ENCODE assay signal across 18 cellular contexts in the genomic region with DNA sequence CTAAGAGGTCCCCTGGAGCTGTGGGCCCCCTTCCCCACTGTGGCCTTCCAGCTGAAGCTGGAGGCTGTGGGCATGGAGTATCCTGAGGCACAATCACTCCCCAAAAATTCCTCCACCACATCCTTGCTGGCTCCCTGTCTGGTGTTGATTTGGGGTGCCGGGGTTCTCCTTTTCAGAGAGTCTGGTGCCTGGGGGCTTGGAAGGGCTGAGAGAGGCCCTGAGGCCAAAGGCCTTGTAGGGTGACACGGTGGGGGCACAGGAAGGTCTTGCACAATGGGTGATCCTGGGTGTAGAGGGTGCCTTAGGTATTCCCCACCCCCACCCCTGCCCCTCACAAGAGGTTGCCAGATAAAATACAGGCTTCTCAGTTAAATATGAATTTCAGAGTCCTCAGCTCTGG. TPM values are rescaled to one million over a fixed set of nuclear protein-coding genes. Genes with fewer than 3 reads are reported as not detected.
DNase-seq lines count a peak whose midpoint lies in the region; ATAC-seq and TF ChIP-seq lines count a peak whose summit lies in the region.
"Had no signal": no experiment of that assay in that cellular context is flagged by ENCODE, and none has a peak within 500 bp of the region (broad histone marks: within the 10 kb centered on the region; RNA-seq: fewer than 3 reads in every experiment).

No MANE protein-coding gene starts in this region.

- H3K27me3 ChIP-seq in WERI-Rb-1 (ENCODE audit: insufficient read depth, low read depth, severe bottlenecking) (no peaks in the 10 kb centered on the region), foreskin keratinocyte (no peaks in the 10 kb centered on the region), upper lobe of right lung (no peaks in the 10 kb centered on the region)

- peak overlapping the region; percentile 17 for H3K27ac Mint-ChIP-seq in activated CD4-positive, alpha-beta T cell treated with anti-CD3 and anti-CD28 coated beads for 36 hours
- H3K27ac Mint-ChIP-seq in Calu3 (ENCODE audit: unreplicated experiment), result no peak overlapping the region
- H3K27ac Mint-ChIP-seq: CD8-positive, alpha-beta T cell had no signal

- peaks cover 6% of the 10 kb centered on the region for H3K4me1 Mint-ChIP-seq in activated CD4-positive, alpha-beta T cell treated with anti-CD3 and anti-CD28 coated beads for 36 hours
- H3K4me1 Mint-ChIP-seq in Calu3 (ENCODE audit: low read depth, unreplicated experiment), result peaks cover 41% of the 10 kb centered on the region

- POLR2A ChIA-PET in activated CD4-positive, alpha-beta T cell treated with anti-CD3 and anti-CD28 coated beads for 36 hours (lab: Charles Lee), result no interaction called here

- H3K9me3 ChIP-seq in WERI-Rb-1 (ENCODE audit: severe bottlenecking) (no peaks in the 10 kb centered on the region), upper lobe of right lung (no peaks in the 10 kb centered on the region)
- H3K9me3 ChIP-seq: HAP-1 had no signal

- DNase-seq in activated CD4-positive, alpha-beta T cell treated with anti-CD3 and anti-CD28 coated beads for 36 hours, result no peak
- no peak for DNase-seq in activated CD4-positive, alpha-beta T cell treated with anti-CD3 and anti-CD28 coated beads, Interleukin-2, amount 50 U/mL, for 4 hours
- DNase-seq in WERI-Rb-1 (peak; percentile 4), foreskin keratinocyte (peak in 1 of 2 donors; percentile 11), upper lobe of right lung (peak; percentile 54), NCI-H2227 (lab: John Stamatoyannopoulos, UW; ENCODE audit: unreplicated experiment) (no peak), Calu3 (no peak)
- DNase-seq: 8988T; CD8-positive, alpha-beta T cell; DMS79; NCI-H1436; NCI-H2029 treated with DMSO at 0.1 percent for 48 hours; NCI-H2171 treated with DMSO at 0.1 percent for 48 hours; NCI-H510A; NCI-H82 had no signal

- BruUV-seq in Calu3 (replicated peaks; lab: Mats Ljungman, UMichigan), result no TSS peak

- no peak overlapping the region for H3K27ac ChIP-seq in WERI-Rb-1
- H3K27ac ChIP-seq in foreskin keratinocyte, result peak overlapping the region; percentile 91
- H3K27ac ChIP-seq in upper lobe of right lung, result no peak overlapping the region
- H3K27ac ChIP-seq: PC-9 had no signal

- ATAC-seq in activated CD4-positive, alpha-beta T cell treated with anti-CD3 and anti-CD28 coated beads for 36 hours, result no peak
- no peak for ATAC-seq in foreskin keratinocyte
- ATAC-seq in upper lobe of right lung, result no peak
- ATAC-seq in HG03175 (IDR thresholded peaks at IDR 0.05; ENCODE audit: unreplicated experiment), result no peak
- ATAC-seq: CD8-positive, alpha-beta T cell had no signal

- TF ChIP-seq CTCF in WERI-Rb-1 (IDR thresholded peaks at IDR 0.05; ENCODE audit: low read depth, low read length) (no peak), foreskin keratinocyte (conservative IDR thresholded peaks at IDR 0.05) (no peak), upper lobe of right lung (IDR thresholded peaks at IDR 0.05) (no peak), Calu3 (IDR thresholded peaks at IDR 0.05; ENCODE audit: unreplicated experiment) (no peak)

- intact Hi-C loops in activated CD4-positive, alpha-beta T cell treated with anti-CD3 and anti-CD28 coated beads for 36 hours (cut with DNase I, micrococcal nuclease), result no loop called here
- intact Hi-C loops in upper lobe of right lung (cut with DNase I) (no loop called here), Calu3 (cut with micrococcal nuclease; ENCODE audit: unreplicated experiment) (no loop called here)

- CTCF ChIA-PET in activated CD4-positive, alpha-beta T cell treated with anti-CD3 and anti-CD28 coated beads for 36 hours (lab: Charles Lee), result interaction anchor here (1.0 kb wide), 1 partner anchor 13 kb away, joined by 3 read pairs; no protein-coding TSS in a partner anchor
- CTCF ChIA-PET in Calu3 (lab: Charles Lee), result interaction anchor here (0.6 kb wide), 1 partner anchor 348 kb away, joined by 15 read pairs; no protein-coding TSS in a partner anchor

- no peak overlapping the region for H3K4me3 Mint-ChIP-seq in activated CD4-positive, alpha-beta T cell treated with anti-CD3 and anti-CD28 coated beads for 36 hours
- H3K4me3 Mint-ChIP-seq in Calu3 (ENCODE audit: low read depth, unreplicated experiment), result no peak overlapping the region
- H3K4me3 Mint-ChIP-seq: CD8-positive, alpha-beta T cell had no signal

- H3K4me3 ChIP-seq in WERI-Rb-1 (ENCODE audit: low read depth, low read length) (no peak overlapping the region), upper lobe of right lung (no peak overlapping the region)
- H3K4me3 ChIP-seq: HAP-1, PC-9 had no signal

- H3K4me1 ChIP-seq in foreskin keratinocyte (peaks cover 41% of the 10 kb centered on the region), upper lobe of right lung (no peaks in the 10 kb centered on the region)
- H3K4me1 ChIP-seq: HAP-1 had no signal

- H3K27me3 Mint-ChIP-seq in activated CD4-positive, alpha-beta T cell treated with anti-CD3 and anti-CD28 coated beads for 36 hours, result no peaks in the 10 kb centered on the region
- H3K27me3 Mint-ChIP-seq in Calu3 (ENCODE audit: unreplicated experiment), result no peaks in the 10 kb centered on the region

- no peaks in the 10 kb centered on the region for H3K36me3 ChIP-seq in WERI-Rb-1
- H3K36me3 ChIP-seq in upper lobe of right lung, result no peaks in the 10 kb centered on the region
- H3K36me3 ChIP-seq: HAP-1 had no signal

- peaks cover 4% of the 10 kb centered on the region for H3K9me3 Mint-ChIP-seq in activated CD4-positive, alpha-beta T cell treated with anti-CD3 and anti-CD28 coated beads for 36 hours (ENCODE audit: low read depth)
- peaks cover 3% of the 10 kb centered on the region for H3K9me3 Mint-ChIP-seq in Calu3 (ENCODE audit: low read depth, unreplicated experiment)

- no peaks in the 10 kb centered on the region for H3K36me3 Mint-ChIP-seq in activated CD4-positive, alpha-beta T cell treated with anti-CD3 and anti-CD28 coated beads for 36 hours (ENCODE audit: low read depth)
- peaks cover 9% of the 10 kb centered on the region for H3K36me3 Mint-ChIP-seq in Calu3 (ENCODE audit: insufficient read depth, unreplicated experiment)
- H3K36me3 Mint-ChIP-seq: CD8-positive, alpha-beta T cell had no signal

RNA-seq across cellular contexts. Expression of gene VEGFA, which starts 33.2 kb away (rescaled TPM):
- total RNA-seq in activated CD4-positive, alpha-beta T cell treated with anti-CD3 and anti-CD28 coated beads for 36 hours, result 10 to 100 TPM; 64.6 to 72.8 TPM
- total RNA-seq in foreskin keratinocyte (88.6 and 89.7 TPM in 2 replicates), upper lobe of right lung (231 TPM), Calu3 (2022) (345 and 407 TPM in 2 replicates)
- 42.5 and 48.3 TPM in 2 replicates for polyA plus RNA-seq in foreskin keratinocyte

RNA-seq across cellular contexts. Expression of gene MRPS18A, which starts 49.3 kb away (rescaled TPM):
- total RNA-seq in activated CD4-positive, alpha-beta T cell treated with anti-CD3 and anti-CD28 coated beads for 36 hours, result 10 to 100 TPM; 54.0 to 68.7 TPM
- 68.5 and 68.6 TPM in 2 replicates for total RNA-seq in foreskin keratinocyte
- polyA plus RNA-seq in foreskin keratinocyte, result 88.8 and 92.9 TPM in 2 replicates
- 28.1 TPM for total RNA-seq in upper lobe of right lung
- total RNA-seq in Calu3 (2022), result 88.8 and 106 TPM in 2 replicates

Comparison
In these comparisons a context has a peak if more than half of its experiments do, and no peak if none do; other contexts are left out.
1. DNase-seq: peak in WERI-Rb-1 (single experiment) and upper lobe of right lung (single experiment); none in activated CD4-positive, alpha-beta T cell treated with anti-CD3 and anti-CD28 coated beads for 36 hours (single experiment), activated CD4-positive, alpha-beta T cell treated with anti-CD3 and anti-CD28 coated beads, Interleukin-2, amount 50 U/mL, for 4 hours (0 of 2), NCI-H2227 (single experiment) and Calu3 (single experiment).